14 cellular contexts compared by ENCODE assay signal in the genomic region with DNA sequence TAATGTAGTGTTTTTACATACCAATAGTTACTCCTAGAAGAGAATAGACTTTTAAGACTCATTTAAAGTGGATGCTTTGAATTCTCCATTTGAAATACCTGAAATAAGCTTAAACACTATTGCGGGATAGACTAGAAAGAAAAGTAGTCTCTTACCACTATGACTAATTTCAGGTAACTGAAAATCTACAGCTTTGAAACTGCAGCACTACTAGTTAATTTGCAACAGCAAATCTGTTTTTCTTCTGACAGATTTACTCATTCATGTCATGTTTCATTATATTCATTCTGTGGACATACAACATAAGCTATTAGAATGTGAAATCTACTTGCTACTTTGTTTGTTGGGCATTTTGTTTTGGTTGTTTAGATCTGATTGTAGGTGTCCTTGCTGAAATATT.
DNase-seq lines count a peak whose midpoint lies in the region; ATAC-seq, FAIRE-seq and TF ChIP-seq lines count a peak whose summit lies in the region.
"Had no signal": no experiment of that assay in that cellular context is flagged by ENCODE, and none has a peak within 500 bp of the region (broad histone marks: within the 10 kb centered on the region; RNA-seq: fewer than 3 reads in every experiment).

No MANE protein-coding gene starts in this region.

- POLR2A ChIA-PET in GM10248 (lab: Yijun Ruan, JAX) = no interaction called here

- peak overlapping the region; percentile 96 for H3K27ac ChIP-seq in astrocyte (ENCODE audit: low read depth, low read length)

- H3K4me3 ChIP-seq in astrocyte (ENCODE audit: insufficient read depth, low read depth, low read length) = no peak overlapping the region
- H3K4me3 ChIP-seq: coronary artery, heart right ventricle had no signal

- DNase-seq in GM10248 (ENCODE audit: extremely low spot score) (peak; percentile 32), astrocyte (ENCODE audit: low read depth) (no peak), NCI-H2081 treated with DMSO at 0.1 percent for 48 hours (lab: John Stamatoyannopoulos, UW) (no peak), posterior cingulate gyrus (no peak), OCI-M1 (lab: John Stamatoyannopoulos, UW) (no peak), middle frontal gyrus (ENCODE audit: extremely low spot score, low spot score) (no peak)
- DNase-seq: activated CD8-positive, alpha-beta memory T cell treated with anti-CD3 and anti-CD28 coated beads, Interleukin-2, amount 50 U/mL, for 48 hours; heart right ventricle; NCI-H1105; SHP77 had no signal

- no peak overlapping the region for H3K27ac Mint-ChIP-seq in astrocyte (ENCODE audit: unreplicated experiment)

- no peak overlapping the region for H3K4me3 Mint-ChIP-seq in astrocyte (ENCODE audit: unreplicated experiment)

- no peaks in the 10 kb centered on the region for H3K27me3 Mint-ChIP-seq in astrocyte (ENCODE audit: low read depth, unreplicated experiment)
- H3K27me3 Mint-ChIP-seq: CD4-positive, CD25-positive, alpha-beta regulatory T cell had no signal

- H3K27me3 ChIP-seq in astrocyte (ENCODE audit: insufficient read depth, low read length) = no peaks in the 10 kb centered on the region
- H3K27me3 ChIP-seq: heart right ventricle had no signal

- peaks cover 38% of the 10 kb centered on the region for H3K4me1 ChIP-seq in astrocyte (ENCODE audit: insufficient read depth, low read length)

- H3K9ac ChIP-seq in astrocyte (ENCODE audit: low read length) = peak overlapping the region; percentile 82

- H3K36me3 Mint-ChIP-seq in astrocyte (ENCODE audit: low read depth, unreplicated experiment) = peaks cover 7% of the 10 kb centered on the region

- ATAC-seq in GM19455 (IDR thresholded peaks at IDR 0.05; ENCODE audit: unreplicated experiment) (peak; percentile 40), HG03378 (IDR thresholded peaks at IDR 0.05; ENCODE audit: unreplicated experiment) (peak; percentile 54)

- peaks cover 61% of the 10 kb centered on the region for H3K4me1 Mint-ChIP-seq in astrocyte (ENCODE audit: low read depth, unreplicated experiment)

- FAIRE-seq in astrocyte (lab: Jason Lieb, UNC) = no peak

- no peaks in the 10 kb centered on the region for H3K9me3 Mint-ChIP-seq in astrocyte (ENCODE audit: unreplicated experiment)
- H3K9me3 Mint-ChIP-seq: CD4-positive, CD25-positive, alpha-beta regulatory T cell had no signal

- no peaks in the 10 kb centered on the region for H4K20me1 ChIP-seq in astrocyte (ENCODE audit: insufficient read depth, low read length)

- peak overlapping the region; percentile 77 for H3K4me2 ChIP-seq in astrocyte (ENCODE audit: low read length)

- peaks cover 53% of the 10 kb centered on the region for H3K79me2 ChIP-seq in astrocyte (ENCODE audit: insufficient read depth, low read length)

- CTCF ChIA-PET in GM10248 (lab: Yijun Ruan, JAX) = interaction anchor here (0.7 to 1.4 kb wide), 4 partner anchors 26 to 354 kb away, joined by 3 to 4 read pairs (median 4); no protein-coding TSS in a partner anchor

- intact Hi-C loops in posterior cingulate gyrus (cut with DNase I) = no loop called here

- no peaks in the 10 kb centered on the region for H3K9me3 ChIP-seq in astrocyte (ENCODE audit: insufficient read depth, low read depth, low read length)
- H3K9me3 ChIP-seq: heart right ventricle had no signal

- TF ChIP-seq CTCF in GM10248 (IDR thresholded peaks at IDR 0.05; ENCODE audit: control extremely low read depth, extremely low read depth, low read depth, missing control alignments) (no peak), astrocyte (IDR thresholded peaks at IDR 0.05; ENCODE audit: insufficient read depth, low read depth, low read length) (no peak)

- H2AFZ ChIP-seq in astrocyte (ENCODE audit: low read depth, low read length) = no peak overlapping the region

- H3K36me3 ChIP-seq in astrocyte (ENCODE audit: insufficient read depth, low read length) = no peaks in the 10 kb centered on the region
- H3K36me3 ChIP-seq: heart right ventricle had no signal
